In the genomic region with DNA sequence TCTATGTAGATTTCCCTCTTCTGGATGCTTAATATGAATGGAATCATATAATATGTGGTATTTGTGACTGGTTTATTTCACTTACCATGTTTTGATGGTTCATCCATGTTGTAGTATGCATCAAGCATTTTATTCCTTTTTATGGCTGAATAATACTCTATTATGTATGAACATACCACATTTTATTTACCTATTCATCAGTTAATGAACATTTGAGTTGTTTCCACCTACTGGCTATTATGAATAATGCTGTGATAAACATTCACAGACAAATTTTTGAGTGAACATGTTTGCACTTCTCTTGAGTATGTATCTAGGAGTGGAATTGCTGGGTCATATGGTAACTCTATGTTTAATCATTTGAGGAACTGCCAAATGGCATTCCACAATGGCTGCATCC, we compare ENCODE assay signal across 22 cellular contexts. TPM values are rescaled to one million over a fixed set of nuclear protein-coding genes. Genes with fewer than 3 reads are reported as not detected.
A peak's percentile ranks its signal among the peaks of the same experiment; 100 is the strongest.
DNase-seq lines count a peak whose midpoint lies in the region; ATAC-seq, FAIRE-seq and TF ChIP-seq lines count a peak whose summit lies in the region.
"Had no signal": no experiment of that assay in that cellular context is flagged by ENCODE, and none has a peak within 500 bp of the region (broad histone marks: within the 10 kb centered on the region; RNA-seq: fewer than 3 reads in every experiment).

No MANE protein-coding gene starts in this region.

- H2BK20ac ChIP-seq in IMR-90 (ENCODE audit: low read depth, low read length), result no peak overlapping the region

- ATAC-seq in SK-N-SH treated with all-trans-retinoic acid at 6 μM for 48 hours (no peak), IMR-90 (ENCODE audit: low read depth) (no peak)
- ATAC-seq: Right ventricle myocardium inferior had no signal

- H2BK15ac ChIP-seq in IMR-90 (ENCODE audit: low read depth, low read length), result no peak overlapping the region

- no peak overlapping the region for H2BK5ac ChIP-seq in IMR-90 (ENCODE audit: low read depth, low read length, poor library complexity, severe bottlenecking)

- no TSS peak for BruUV-seq in IMR-90 (replicated peaks; lab: Mats Ljungman, UMichigan)

- TF ChIP-seq EP300 in SK-N-SH (IDR thresholded peaks at IDR 0.05; ENCODE audit: borderline replicate concordance in 1 of 2, low read depth in 1 of 2, low read length in 1 of 2), result no peak

- TF ChIP-seq CTCF in SK-N-SH (IDR thresholded peaks at IDR 0.05) (no peak; the same call in 1 of the 2 replicates), IMR-90 (conservative IDR thresholded peaks at IDR 0.05; ENCODE audit: low read depth, low read length) (no peak), bronchial epithelial cell (IDR thresholded peaks at IDR 0.05; ENCODE audit: insufficient read depth, low read length, severe bottlenecking) (no peak)

- no peak overlapping the region for H3K18ac ChIP-seq in IMR-90 (ENCODE audit: low read depth, low read length)

- H3K9me3 ChIP-seq in SK-N-SH (0 out of 2 replicates have a peak, but pooled peaks cover 7% of the 10 kb centered on the region), IMR-90 (ENCODE audit: control insufficient read depth, insufficient read depth, low read length) (no peaks in the 10 kb centered on the region; the same call in 1 of the 2 replicates)
- H3K9me3 ChIP-seq: MG63, SJSA1 had no signal

- dilution Hi-C loops in IMR-90 (cut with HindIII; ENCODE audit: low sequenced_read_pairs, unreplicated experiment), result no loop called here

- H2AFZ ChIP-seq in SK-N-SH (ENCODE audit: low read depth), result no peak overlapping the region
- H2AFZ ChIP-seq in IMR-90 (replicated peaks; ENCODE audit: low read length, poor library complexity), result no peak overlapping the region

- no peak overlapping the region for H2AK5ac ChIP-seq in IMR-90 (ENCODE audit: low read depth, low read length)

- no peak overlapping the region for H4K8ac ChIP-seq in IMR-90 (ENCODE audit: low read depth in 2 of 2, low read length in 2 of 2)

- in situ Hi-C loops in IMR-90 (cut with MboI; ENCODE audit: low sequenced_read_pairs), result no loop called here

- H3K4me1 ChIP-seq in SK-N-SH (ENCODE audit: control insufficient read depth in 1 of 2, insufficient read depth in 2 of 2, low read depth in 1 of 2, low read length in 1 of 2), result no peaks in the 10 kb centered on the region
- H3K4me1 ChIP-seq in IMR-90 (ENCODE audit: control insufficient read depth, insufficient read depth, low read length), result no peaks in the 10 kb centered on the region
- H3K4me1 ChIP-seq: SJSA1 had no signal

- DNase-seq in SK-N-SH (no peak), IMR-90 (peak; percentile 11), bronchial epithelial cell (ENCODE audit: low read depth) (peak; percentile 26), RCC 7860 (ENCODE audit: low spot score) (no peak), DMS79 treated with DMSO at 0.1 percent for 48 hours (lab: John Stamatoyannopoulos, UW) (no peak), NCI-H2081 treated with DMSO at 0.1 percent for 48 hours (lab: John Stamatoyannopoulos, UW) (no peak)
- no peak for DNase-seq in stimulated activated CD4-positive, alpha-beta T cell treated with anti-CD3 and anti-CD28 coated beads, Interleukin-4, amount 100 ng/mL, for 4 hours
- DNase-seq: GOT3, HCEC 1CT, Karpas-422, MG63, NCI-H1092, NCI-H1436 treated with DMSO at 0.1 percent for 48 hours, NCI-H2081, NCI-H2171 treated with DMSO at 0.1 percent for 48 hours, NCI-H526, SW 1271, T-helper 2 cell had no signal

- no peak overlapping the region for H4K5ac ChIP-seq in IMR-90 (ENCODE audit: low read depth, low read length)

- no peak overlapping the region for H2AK9ac ChIP-seq in IMR-90 (replicated peaks; ENCODE audit: low read depth, low read length, poor library complexity)

- H3K9ac ChIP-seq in SK-N-SH (no peak overlapping the region), IMR-90 (ENCODE audit: low read depth, low read length) (no peak overlapping the region)

- H3K27ac ChIP-seq in SK-N-SH (ENCODE audit: low read depth in 2 of 2, low read length in 1 of 2), result no peak overlapping the region
- H3K27ac ChIP-seq in IMR-90 (ENCODE audit: insufficient read depth, low read length), result no peak overlapping the region
- H3K27ac ChIP-seq: SJSA1 had no signal

- H3K79me1 ChIP-seq in IMR-90 (ENCODE audit: low read depth in 1 of 2, low read length in 2 of 2), result 0 out of 4 replicates have a peak, but pooled peaks cover 0 to 3% of the 10 kb centered on the region in 2 experiments

- H3F3A ChIP-seq in SK-N-SH (replicated peaks; ENCODE audit: insufficient read depth), result no peaks in the 10 kb centered on the region

- TF ChIP-seq RAD21 in SK-N-SH (IDR thresholded peaks at IDR 0.05; ENCODE audit: low read length), result no peak
- TF ChIP-seq RAD21 in IMR-90 (IDR thresholded peaks at IDR 0.05; ENCODE audit: low read length), result no peak

- H3K9me1 ChIP-seq in IMR-90 (ENCODE audit: insufficient read depth, low read length), result no peaks in the 10 kb centered on the region; the same call in 1 of the 2 replicates

- CTCF ChIA-PET in SK-N-SH (lab: Yijun Ruan, JAX) (no interaction called here), IMR-90 (lab: Yijun Ruan, JAX) (no interaction called here)

- no peak overlapping the region for H3K4me2 ChIP-seq in SK-N-SH
- no peak overlapping the region for H3K4me2 ChIP-seq in IMR-90 (ENCODE audit: low read depth, low read length)

- no peak overlapping the region for H3K4me3 ChIP-seq in SK-N-SH (ENCODE audit: low read depth in 2 of 2, low read length in 1 of 2)
- no peak overlapping the region for H3K4me3 ChIP-seq in IMR-90 (ENCODE audit: insufficient read depth, low read depth, low read length)
- no peak overlapping the region for H3K4me3 ChIP-seq in bronchial epithelial cell (ENCODE audit: low read depth, low read length)
- H3K4me3 ChIP-seq: MG63, SJSA1 had no signal

- H4K91ac ChIP-seq in IMR-90 (ENCODE audit: insufficient read depth, low read depth, low read length), result no peak overlapping the region

- H3K27me3 ChIP-seq in SK-N-SH (ENCODE audit: insufficient read depth), result no peaks in the 10 kb centered on the region
- no peaks in the 10 kb centered on the region for H3K27me3 ChIP-seq in IMR-90 (ENCODE audit: control insufficient read depth, insufficient read depth, low read length)
- H3K27me3 ChIP-seq in bronchial epithelial cell (ENCODE audit: control insufficient read depth, insufficient read depth, low read length), result no peaks in the 10 kb centered on the region
- H3K27me3 ChIP-seq: MG63, SJSA1 had no signal

- H2BK120ac ChIP-seq in IMR-90 (ENCODE audit: low read depth, low read length), result no peak overlapping the region

- intact Hi-C loops in IMR-90 (cut with micrococcal nuclease), result no loop called here

- H3K79me2 ChIP-seq in SK-N-SH (ENCODE audit: insufficient read depth), result no peaks in the 10 kb centered on the region

- no peak for TF ChIP-seq POLR2A in IMR-90 (IDR thresholded peaks at IDR 0.05; ENCODE audit: low read depth, low read length)

- no peak overlapping the region for H3K23ac ChIP-seq in IMR-90 (ENCODE audit: low read depth, low read length)

- no peaks in the 10 kb centered on the region for H3K9me2 ChIP-seq in SK-N-SH

- no peak overlapping the region for H3K14ac ChIP-seq in IMR-90 (replicated peaks; ENCODE audit: low read depth, low read length)

- H3K36me3 ChIP-seq in SK-N-SH (replicated peaks in 1 of 2; ENCODE audit: control insufficient read depth in 1 of 2, insufficient read depth in 2 of 2, low read length in 1 of 2) (peaks cover 5 to 15% of the 10 kb centered on the region in 2 experiments), IMR-90 (ENCODE audit: control insufficient read depth, insufficient read depth, low read length) (no peaks in the 10 kb centered on the region; the same call in 1 of the 2 replicates), bronchial epithelial cell (ENCODE audit: control insufficient read depth, insufficient read depth, low read length) (no peaks in the 10 kb centered on the region)
- H3K36me3 ChIP-seq: MG63, SJSA1 had no signal

- POLR2A ChIA-PET in SK-N-SH (lab: Yijun Ruan, JAX), result no interaction called here
- POLR2A ChIA-PET in IMR-90 (lab: Charles Lee; ENCODE audit: unreplicated experiment), result no interaction called here

- no peak for FAIRE-seq in bronchial epithelial cell (lab: Jason Lieb, UNC)
- FAIRE-seq in RCC 7860 (lab: Jason Lieb, UNC), result no peak
- FAIRE-seq: GM12891 had no signal

- H3K56ac ChIP-seq in IMR-90 (ENCODE audit: extremely low read depth, insufficient read depth, low read length), result no peak overlapping the region

- H4K20me1 ChIP-seq in SK-N-SH (ENCODE audit: insufficient read depth) (no peaks in the 10 kb centered on the region), IMR-90 (ENCODE audit: insufficient read depth, low read length) (no peaks in the 10 kb centered on the region)

- no peak overlapping the region for H3K4ac ChIP-seq in IMR-90 (ENCODE audit: low read depth, low read length)

TF ChIP-seq in SK-N-SH treated with all-trans-retinoic acid at 6 μM for 48 hours, 23 proteins besides CTCF, POLR2A, EP300 and RAD21:
- peak; percentile 77 for TF ChIP-seq ZNF8 (CRISPR knock-in tag; IDR thresholded peaks at IDR 0.05)
- no peak for TF ChIP-seq BACH2 (CRISPR knock-in tag; IDR thresholded peaks at IDR 0.05; ENCODE audit: borderline replicate concordance)

TF ChIP-seq in SK-N-SH, 30 proteins besides CTCF, POLR2A, EP300 and RAD21:
- TF ChIP-seq GABPA (IDR thresholded peaks at IDR 0.05; ENCODE audit: low read depth) (no peak), GATA2 (CRISPR knock-in tag; IDR thresholded peaks at IDR 0.05) (no peak), TAF1 (IDR thresholded peaks at IDR 0.05; ENCODE audit: borderline replicate concordance, low read depth, low read length) (no peak)

TF ChIP-seq in IMR-90, 13 proteins besides CTCF, POLR2A, EP300 and RAD21 (continues in another document):
- no peak for TF ChIP-seq MAFK (IDR thresholded peaks at IDR 0.05; ENCODE audit: low read depth, low read length)
- TF ChIP-seq BHLHE40 (IDR thresholded peaks at IDR 0.05; ENCODE audit: low read depth, low read length), result no peak
- TF ChIP-seq SMC3 (IDR thresholded peaks at IDR 0.05; ENCODE audit: low read depth, low read length), result no peak

RNA-seq across cellular contexts. Expression of gene ZNF451, which starts 14.9 kb away (rescaled TPM):
- polyA plus RNA-seq in SK-N-SH (2012; rRNA removed), result 8.5 and 11.1 TPM in 2 replicates
- 9.4 and 9.8 TPM in 2 replicates for polyA plus RNA-seq in SK-N-SH (2012; cell fraction: cytosol; rRNA removed)
- 17.4 and 24.1 TPM in 2 replicates for polyA plus RNA-seq in SK-N-SH (2012; cell fraction: nucleus; rRNA removed)
- 48.6 and 63.0 TPM in 2 replicates for total RNA-seq in IMR-90 (2012; rRNA removed)
- polyA plus RNA-seq in IMR-90 (2012; rRNA removed), result 8.0 and 10.0 TPM in 2 replicates
- 1.4 and 2.3 TPM in 2 replicates for polyA plus RNA-seq in IMR-90 (2012; cell fraction: cytosol; rRNA removed)
- 2.6 and 27.7 TPM in 2 replicates for polyA plus RNA-seq in IMR-90 (2012; cell fraction: nucleus; rRNA removed; ENCODE audit: low replicate concordance)
- 51.6 and 52.4 TPM in 2 replicates for total RNA-seq in bronchial epithelial cell

RNA-seq across cellular contexts. Expression of gene KIAA1586, which starts 28.6 kb away (rescaled TPM):
- polyA plus RNA-seq in SK-N-SH (2012; rRNA removed), result 3.0 and 3.2 TPM in 2 replicates
- polyA plus RNA-seq in SK-N-SH (2012; cell fraction: cytosol; rRNA removed), result 4.4 and 7.3 TPM in 2 replicates
- polyA plus RNA-seq in SK-N-SH (2012; cell fraction: nucleus; rRNA removed), result 1.5 and 2.7 TPM in 2 replicates
- total RNA-seq in IMR-90 (2012; rRNA removed), result 3.8 and 15.0 TPM in 2 replicates
- 3.5 and 3.6 TPM in 2 replicates for polyA plus RNA-seq in IMR-90 (2012; rRNA removed)
- 0.28 and 0.32 TPM in 2 replicates for polyA plus RNA-seq in IMR-90 (2012; cell fraction: cytosol; rRNA removed)
- polyA plus RNA-seq in IMR-90 (2012; cell fraction: nucleus; rRNA removed; ENCODE audit: low replicate concordance), result 0.15 and 2.2 TPM in 2 replicates
- 4.1 and 4.5 TPM in 2 replicates for total RNA-seq in bronchial epithelial cell

Comparison
In these comparisons a context has a peak if more than half of its experiments do, and no peak if none do; other contexts are left out.
1. DNase-seq: peak in IMR-90 (single experiment) and bronchial epithelial cell (single experiment); none in SK-N-SH (single experiment), RCC 7860 (single experiment), DMS79 treated with DMSO at 0.1 percent for 48 hours (single experiment), NCI-H2081 treated with DMSO at 0.1 percent for 48 hours (single experiment) and stimulated activated CD4-positive, alpha-beta T cell treated with anti-CD3 and anti-CD28 coated beads, Interleukin-4, amount 100 ng/mL, for 4 hours (0 of 2).